Comparison of ENCODE assay signal across 9 cellular contexts in the genomic region with DNA sequence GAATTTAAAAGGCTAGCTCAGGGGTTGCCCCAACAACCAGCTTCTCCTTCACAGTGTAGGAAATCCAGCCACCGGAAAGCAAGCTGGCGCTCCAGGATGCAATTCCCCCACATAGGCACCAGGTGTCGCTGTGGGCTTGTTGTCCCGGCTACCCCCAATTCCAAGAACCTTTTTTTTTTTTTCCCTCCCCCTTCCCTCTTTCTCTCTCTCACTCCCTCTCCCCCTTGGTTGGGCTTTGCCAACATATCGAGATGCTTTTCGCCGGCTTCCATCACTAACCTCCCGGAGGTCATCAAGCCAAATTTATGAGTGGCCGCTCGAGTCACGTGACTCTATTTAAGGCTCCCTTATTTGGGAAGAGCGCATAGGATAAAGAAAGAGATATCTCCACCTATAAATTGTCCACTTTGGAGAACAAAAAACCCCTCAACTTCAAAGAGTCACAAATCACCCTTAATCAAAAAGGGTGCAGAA. TPM values are rescaled to one million over a fixed set of nuclear protein-coding genes. Genes with fewer than 3 reads are reported as not detected.
DNase-seq lines count a peak whose midpoint lies in the region; ATAC-seq and TF ChIP-seq lines count a peak whose summit lies in the region.
"Had no signal": no experiment of that assay in that cellular context is flagged by ENCODE, and none has a peak within 500 bp of the region (broad histone marks: within the 10 kb centered on the region; RNA-seq: fewer than 3 reads in every experiment).

A gene (plus strand): TSS at position 424 of the 474 bp plus-strand sequence. CDS start 73 bp downstream, outside the sequence.

- no peak within 1 kb of the TSS for H2AFZ ChIP-seq in Karpas-422 (ENCODE audit: low read length)

- H3K4me2 ChIP-seq in Karpas-422 (ENCODE audit: low read depth, low read length, poor library complexity, severe bottlenecking): peak within 1 kb of the TSS; percentile 60

- H3K9ac ChIP-seq in Karpas-422 (ENCODE audit: low read length): peak within 1 kb of the TSS; percentile 35; the same call in 1 of the 2 replicates

- ATAC-seq in heart right ventricle: peak in 5 of 8 donors; percentile 12 to 51 (median 36)
- ATAC-seq in GM19035 (IDR thresholded peaks at IDR 0.05; ENCODE audit: unreplicated experiment): no peak

- peaks cover 27% of the 10 kb centered on the region for H3K4me1 ChIP-seq in Karpas-422 (ENCODE audit: low read length)
- peaks cover 3 to 34% (median 12%) of the 10 kb centered on the region in 9 donors for H3K4me1 ChIP-seq in heart right ventricle

- H4K20me1 ChIP-seq in Karpas-422 (ENCODE audit: insufficient read depth, low read depth, low read length): no peaks in the 10 kb centered on the region

- H3K9me3 ChIP-seq in Karpas-422 (ENCODE audit: low read length): no peaks in the 10 kb centered on the region
- peaks cover 0 to 6% (median 0%) of the 10 kb centered on the region in 11 donors for H3K9me3 ChIP-seq in heart right ventricle

- peak; percentile 77 for DNase-seq in DMS53 (lab: John Stamatoyannopoulos, UW)
- DNase-seq in Karpas-422: peak; percentile 87
- peak; percentile 31 for DNase-seq in SHP77 treated with DMSO at 0.1 percent for 48 hours (lab: John Stamatoyannopoulos, UW)
- peak in 1 of 2 donors; percentile 38 for DNase-seq in heart right ventricle
- peak; percentile 2 for DNase-seq in retinal pigment epithelial cell (ENCODE audit: low read depth)
- no peak for DNase-seq in middle frontal gyrus (ENCODE audit: extremely low spot score, low spot score)

- WGBS in heart right ventricle, 2 donors: 4 to 5% methylated on average over 12 of the region's 12 CpGs

- intact Hi-C loops in heart right ventricle (cut with DNase I): loop anchor here in 4 of 10 donors (1.0 to 5.0 kb wide), 4 partner anchors 35 to 160 kb away; no protein-coding TSS in a partner anchor

- H3K36me3 Mint-ChIP-seq in activated naive CD4-positive, alpha-beta T cell treated with anti-CD3 and anti-CD28 coated beads, Interleukin-2, amount 50 U/mL, for 24 hours: no peaks in the 10 kb centered on the region

- H3K9me2 ChIP-seq in Karpas-422 (replicated peaks; ENCODE audit: insufficient read depth, low read length): no peaks in the 10 kb centered on the region

- H3K4me3 ChIP-seq in Karpas-422 (ENCODE audit: low read length) (peak within 1 kb of the TSS; percentile 30; the same call in 1 of the 2 replicates), heart right ventricle (peak within 1 kb of the TSS in 7 of 10 donors; percentile 5 to 39 (median 24)), retinal pigment epithelial cell (ENCODE audit: low read length) (no peak within 1 kb of the TSS)

- no peak within 1 kb of the TSS for H3K27ac Mint-ChIP-seq in activated naive CD4-positive, alpha-beta T cell treated with anti-CD3 and anti-CD28 coated beads, Interleukin-2, amount 50 U/mL, for 24 hours

- TF ChIP-seq CTCF in heart right ventricle (IDR thresholded peaks at IDR 0.05) (peak; percentile 45 to 87 (median 75)), retinal pigment epithelial cell (conservative IDR thresholded peaks at IDR 0.05; ENCODE audit: low read depth, low read length) (peak; percentile 85)

- H3K36me3 ChIP-seq in Karpas-422 (ENCODE audit: insufficient read depth, low read length): no peaks in the 10 kb centered on the region
- no peaks in the 10 kb centered on the region for H3K36me3 ChIP-seq in heart right ventricle

- H3K9me3 Mint-ChIP-seq in activated naive CD4-positive, alpha-beta T cell treated with anti-CD3 and anti-CD28 coated beads, Interleukin-2, amount 50 U/mL, for 24 hours: no peaks in the 10 kb centered on the region

- no peaks in the 10 kb centered on the region for H3K27me3 ChIP-seq in Karpas-422 (ENCODE audit: low read length)
- H3K27me3 ChIP-seq in heart right ventricle: peaks cover 64 to 100% (median 100%) of the 10 kb centered on the region in 7 donors

- peaks cover 55% of the 10 kb centered on the region for H3K27me3 Mint-ChIP-seq in activated naive CD4-positive, alpha-beta T cell treated with anti-CD3 and anti-CD28 coated beads, Interleukin-2, amount 50 U/mL, for 24 hours

- H3K79me2 ChIP-seq in Karpas-422 (ENCODE audit: low read length): no peaks in the 10 kb centered on the region

- peak within 1 kb of the TSS; percentile 71 for H3K4me3 Mint-ChIP-seq in activated naive CD4-positive, alpha-beta T cell treated with anti-CD3 and anti-CD28 coated beads, Interleukin-2, amount 50 U/mL, for 24 hours

- no peak within 1 kb of the TSS for H3K27ac ChIP-seq in Karpas-422 (ENCODE audit: low read length)
- H3K27ac ChIP-seq in heart right ventricle: no peak within 1 kb of the TSS

- peaks cover 20% of the 10 kb centered on the region for H3K4me1 Mint-ChIP-seq in activated naive CD4-positive, alpha-beta T cell treated with anti-CD3 and anti-CD28 coated beads, Interleukin-2, amount 50 U/mL, for 24 hours

RNA-seq across cellular contexts. Expression of the gene that starts here (rescaled TPM):
- total RNA-seq in Karpas-422 (2014; rRNA removed; shearing (Covaris generic); ENCODE audit: low replicate concordance): not detected in 2 replicates
- total RNA-seq in heart right ventricle: not detected
- under 1 TPM in 1 of 2 donors, not detected in 1; 0.01 TPM for polyA plus RNA-seq in heart right ventricle
- total RNA-seq: dermis microvascular lymphatic vessel endothelial cell had no signal

Comparison
In these comparisons a context has a peak if more than half of its experiments do, and no peak if none do; other contexts are left out.
1. Peak in DNase-seq, H3K4me3 ChIP-seq, H3K9ac ChIP-seq and H3K4me2 ChIP-seq in Karpas-422; RNA of the gene not detected or under 1 TPM.
2. Peak in ATAC-seq and H3K4me3 ChIP-seq in heart right ventricle; RNA of the gene not detected or under 1 TPM.